18 cellular contexts compared by ENCODE assay signal in genomic region chr4:7212101-7212674, GRCh38. TPM values are rescaled to one million over a fixed set of nuclear protein-coding genes. Genes with fewer than 3 reads are reported as not detected.
"Had no signal": no experiment of that assay in that cellular context is flagged by ENCODE, and none has a peak within 500 bp of the region (broad histone marks: within the 10 kb centered on the region; RNA-seq: fewer than 3 reads in every experiment).

No MANE protein-coding gene starts in this region.

- H3K4me1 ChIP-seq: colonic mucosa had no signal

- H3K36me3 Mint-ChIP-seq: activated naive CD4-positive, alpha-beta T cell treated with anti-CD3 and anti-CD28 coated beads, Interleukin-2, amount 50 U/mL, for 24 hours; naive B cell; stimulated activated memory B cell treated with anti-CD40 and anti-IgM and Interleukin-4, amounts not matched to agents 10 μg/mL and 1 μg/mL and 100 μg/mL, for 72 hours had no signal

- H3K9me3 Mint-ChIP-seq: activated CD4-positive, alpha-beta T cell treated with anti-CD3 and anti-CD28 coated beads, Interleukin-2, amount 10 ng/mL, durations not matched to agents 24 days and 14 days; activated naive CD4-positive, alpha-beta T cell treated with anti-CD3 and anti-CD28 coated beads, Interleukin-2, amount 50 U/mL, for 24 hours had no signal

- H3K27ac ChIP-seq: colonic mucosa, esophagus muscularis mucosa, neutrophil, tibial artery had no signal

- H3K27ac Mint-ChIP-seq: activated B cell treated with CpG ODN at 0.5 μM for 24 hours; activated CD4-positive, alpha-beta T cell treated with anti-CD3 and anti-CD28 coated beads, Interleukin-2, amount 10 ng/mL, durations not matched to agents 24 days and 14 days; activated CD8-positive, alpha-beta T cell treated with anti-CD3 and anti-CD28 coated beads, Interleukin-2, amount 10 ng/mL, durations not matched to agents 7 days and 5 days; activated naive CD4-positive, alpha-beta T cell treated with anti-CD3 and anti-CD28 coated beads, Interleukin-2, amount 50 U/mL, for 24 hours; naive B cell; stimulated activated memory B cell treated with anti-CD40 and anti-IgM and Interleukin-4, amounts not matched to agents 10 μg/mL and 1 μg/mL and 100 μg/mL, for 72 hours had no signal

- H3K4me3 Mint-ChIP-seq: activated B cell treated with CpG ODN at 0.5 μM for 24 hours; activated CD4-positive, alpha-beta T cell treated with anti-CD3 and anti-CD28 coated beads, Interleukin-2, amount 10 ng/mL, durations not matched to agents 24 days and 14 days; activated CD8-positive, alpha-beta T cell treated with anti-CD3 and anti-CD28 coated beads, Interleukin-2, amount 10 ng/mL, durations not matched to agents 7 days and 5 days; activated naive CD4-positive, alpha-beta T cell treated with anti-CD3 and anti-CD28 coated beads, Interleukin-2, amount 50 U/mL, for 24 hours; stimulated activated memory B cell treated with anti-CD40 and anti-IgM and Interleukin-4, amounts not matched to agents 10 μg/mL and 1 μg/mL and 100 μg/mL, for 72 hours had no signal

- H3K4me1 Mint-ChIP-seq: activated B cell treated with CpG ODN at 0.5 μM for 24 hours; activated CD4-positive, alpha-beta T cell treated with anti-CD3 and anti-CD28 coated beads, Interleukin-2, amount 10 ng/mL, durations not matched to agents 24 days and 14 days; activated naive CD4-positive, alpha-beta T cell treated with anti-CD3 and anti-CD28 coated beads, Interleukin-2, amount 50 U/mL, for 24 hours; naive B cell; stimulated activated memory B cell treated with anti-CD40 and anti-IgM and Interleukin-4, amounts not matched to agents 10 μg/mL and 1 μg/mL and 100 μg/mL, for 72 hours had no signal

- H3K4me3 ChIP-seq: adrenal gland, colonic mucosa, esophagus muscularis mucosa, tibial artery had no signal

- H3K27me3 ChIP-seq: adrenal gland, colonic mucosa had no signal

- ATAC-seq: activated CD8-positive, alpha-beta T cell treated with anti-CD3 and anti-CD28 coated beads, Interleukin-2, amount 10 ng/mL, durations not matched to agents 7 days and 5 days; left cardiac atrium; stimulated activated memory B cell treated with anti-CD40 and anti-IgM and Interleukin-4, amounts not matched to agents 10 μg/mL and 1 μg/mL and 100 μg/mL, for 72 hours had no signal

- H3K36me3 ChIP-seq: adrenal gland, colonic mucosa, esophagus muscularis mucosa, neutrophil, tibial artery had no signal

- H3K9me3 ChIP-seq: adrenal gland, colonic mucosa, neutrophil had no signal

- H3K27me3 Mint-ChIP-seq: activated CD4-positive, alpha-beta T cell treated with anti-CD3 and anti-CD28 coated beads, Interleukin-2, amount 10 ng/mL, durations not matched to agents 24 days and 14 days had no signal

- DNase-seq: activated B cell treated with CpG ODN at 0.5 μM for 24 hours; activated CD4-positive, alpha-beta T cell treated with anti-CD3 and anti-CD28 coated beads, Interleukin-2, amount 10 ng/mL, durations not matched to agents 24 days and 14 days; activated CD8-positive, alpha-beta memory T cell treated with anti-CD3 and anti-CD28 coated beads, Interleukin-2, amount 50 U/mL, for 4 hours; activated CD8-positive, alpha-beta T cell treated with anti-CD3 and anti-CD28 coated beads, Interleukin-2, amount 10 ng/mL, durations not matched to agents 7 days and 5 days; activated effector memory CD4-positive, alpha-beta T cell treated with anti-CD3 and anti-CD28 coated beads, Interleukin-2, amount 50 U/mL, for 16 hours; activated T-cell treated with anti-CD3 and anti-CD28 coated beads, Interleukin-2, amount 50 U/mL, for 48 hours; adrenal gland; colonic mucosa; hippocampal formation; left cardiac atrium; naive B cell; retina; stimulated activated CD4-positive, alpha-beta T cell treated with anti-CD3 and anti-CD28 coated beads, Interleukin-2, amount 100 ng/mL, for 48 hours; tibial artery had no signal

RNA-seq across cellular contexts. Expression of gene SORCS2, which starts 19.9 kb away (rescaled TPM):
- total RNA-seq: activated B cell treated with CpG ODN at 0.5 μM for 24 hours; activated CD4-positive, alpha-beta T cell treated with anti-CD3 and anti-CD28 coated beads, Interleukin-2, amount 10 ng/mL, durations not matched to agents 24 days and 14 days; activated CD8-positive, alpha-beta T cell treated with anti-CD3 and anti-CD28 coated beads, Interleukin-2, amount 10 ng/mL, durations not matched to agents 7 days and 5 days had no signal
